ENCODE assay signal across 16 cellular contexts in the genomic region with DNA sequence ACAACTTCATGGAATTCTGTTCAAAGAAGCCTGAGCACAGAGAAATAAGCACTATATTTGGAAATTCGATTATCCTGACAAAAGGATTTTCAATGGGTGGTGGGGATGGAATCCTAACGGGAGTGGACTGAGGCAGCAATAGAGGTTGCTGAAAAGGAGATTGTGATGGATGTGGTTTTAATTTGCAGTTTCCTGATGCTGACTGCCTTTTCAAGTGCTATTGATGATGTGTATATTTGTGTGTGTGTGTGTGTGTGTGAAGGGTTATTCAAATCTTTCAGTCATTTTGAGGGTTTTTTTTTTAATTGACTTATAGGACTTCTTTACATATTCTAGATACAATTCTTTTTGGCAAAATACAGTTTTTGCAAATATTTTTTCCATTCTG.
"Had no signal": no experiment of that assay in that cellular context is flagged by ENCODE, and none has a peak within 500 bp of the region (broad histone marks: within the 10 kb centered on the region; RNA-seq: fewer than 3 reads in every experiment).

No MANE protein-coding gene starts in this region.

- H3K27ac Mint-ChIP-seq: activated CD8-positive, alpha-beta T cell treated with anti-CD3 and anti-CD28 coated beads for 36 hours; activated naive CD8-positive, alpha-beta T cell treated with anti-CD3 and anti-CD28 coated beads, Interleukin-2, amount 50 U/mL, for 24 hours; memory B cell had no signal

- H3K27me3 Mint-ChIP-seq: activated CD8-positive, alpha-beta T cell treated with anti-CD3 and anti-CD28 coated beads for 36 hours; memory B cell had no signal

- H3K4me3 ChIP-seq: ascending aorta, coronary artery, pancreas, stomach, thoracic aorta had no signal

- ATAC-seq: activated CD8-positive, alpha-beta T cell treated with anti-CD3 and anti-CD28 coated beads for 36 hours; activated naive CD8-positive, alpha-beta T cell treated with anti-CD3 and anti-CD28 coated beads, Interleukin-2, amount 50 U/mL, for 24 hours; left lobe of liver; pancreas had no signal

- H3K27ac ChIP-seq: coronary artery, pancreas, stomach, thoracic aorta, WERI-Rb-1 had no signal

- DNase-seq: activated CD4-positive, alpha-beta T cell treated with anti-CD3 and anti-CD28 coated beads for 4 hours; activated CD8-positive, alpha-beta memory T cell treated with anti-CD3 and anti-CD28 coated beads, Interleukin-2, amount 50 U/mL, for 4 hours; activated naive CD4-positive, alpha-beta T cell treated with Interleukin-2 at 50 U/mL for 16 hours; activated naive CD8-positive, alpha-beta T cell treated with anti-CD3 and anti-CD28 coated beads, Interleukin-2, amount 50 U/mL, for 24 hours; caudate nucleus; effector CD8-positive, alpha-beta T cell; pancreas; stomach; WERI-Rb-1 had no signal

- H3K4me3 Mint-ChIP-seq: activated CD8-positive, alpha-beta T cell treated with anti-CD3 and anti-CD28 coated beads for 36 hours; activated naive CD8-positive, alpha-beta T cell treated with anti-CD3 and anti-CD28 coated beads, Interleukin-2, amount 50 U/mL, for 24 hours; memory B cell; neural crest cell had no signal

- H3K27me3 ChIP-seq: ascending aorta, pancreas, stomach had no signal

- H3K9me3 ChIP-seq: ascending aorta, pancreas, stomach, thoracic aorta had no signal

- H3K36me3 Mint-ChIP-seq: memory B cell had no signal

- H3K36me3 ChIP-seq: ascending aorta, pancreas, stomach, thoracic aorta, WERI-Rb-1 had no signal

- H3K4me1 Mint-ChIP-seq: activated naive CD8-positive, alpha-beta T cell treated with anti-CD3 and anti-CD28 coated beads, Interleukin-2, amount 50 U/mL, for 24 hours; memory B cell; neural crest cell had no signal

- H3K4me1 ChIP-seq: pancreas, stomach had no signal
